Comparison of ENCODE assay signal across 9 cellular contexts in the genomic region with DNA sequence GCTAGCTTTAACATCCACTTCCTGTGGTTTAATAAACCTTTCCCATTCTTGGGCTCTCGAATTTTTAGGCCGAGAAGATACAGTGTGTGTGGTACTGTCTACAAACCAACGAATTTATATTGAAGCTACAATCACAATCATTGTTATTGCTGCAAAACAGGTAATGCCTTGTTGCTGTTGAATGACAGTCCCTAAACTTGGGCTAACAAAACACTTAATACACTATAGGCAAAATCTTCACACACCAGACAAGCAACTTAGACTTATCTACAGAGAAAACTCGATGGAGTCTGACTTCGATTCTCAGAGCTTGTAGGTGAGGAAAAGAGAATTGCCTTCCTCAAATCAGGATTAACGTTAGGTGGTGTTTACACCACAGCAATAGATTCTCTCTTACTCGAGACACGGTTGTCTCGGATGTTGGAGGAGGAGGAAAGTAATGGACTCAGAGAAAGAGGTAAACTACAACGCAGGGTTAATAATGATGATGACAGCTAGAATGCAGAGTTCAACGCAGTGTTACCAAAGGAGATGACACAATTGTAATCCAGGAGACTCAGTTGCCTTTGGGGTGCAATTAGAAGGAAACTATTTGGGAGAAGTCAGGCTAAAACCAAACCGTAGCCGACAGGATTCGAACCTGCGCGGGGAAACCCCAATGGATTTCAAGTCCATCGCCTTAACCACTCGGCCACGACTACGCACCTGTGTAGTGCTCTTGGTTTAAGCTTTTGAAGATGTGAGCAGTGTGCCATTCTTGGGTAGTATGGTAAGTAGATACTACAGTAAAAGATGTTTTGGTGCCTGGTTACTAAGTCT. TPM values are rescaled to one million over a fixed set of nuclear protein-coding genes. Genes with fewer than 3 reads are reported as not detected.
DNase-seq lines count a peak whose midpoint lies in the region; ATAC-seq, FAIRE-seq and TF ChIP-seq lines count a peak whose summit lies in the region.
"Had no signal": no experiment of that assay in that cellular context is flagged by ENCODE, and none has a peak within 500 bp of the region (broad histone marks: within the 10 kb centered on the region; RNA-seq: fewer than 3 reads in every experiment).

No MANE protein-coding gene starts in this region.

- no peak overlapping the region for H3K9ac ChIP-seq in adipocyte (ENCODE audit: low read length)
- H3K9ac ChIP-seq in HepG2 (ENCODE audit: insufficient read depth, low read depth, low read length), result no peak overlapping the region; the same call in 1 of the 2 replicates

- H3K36me3 ChIP-seq in adipocyte (ENCODE audit: control insufficient read depth, insufficient read depth, low read length, severe bottlenecking) (no peaks in the 10 kb centered on the region), HepG2 (replicated peaks in 1 of 2; ENCODE audit: control insufficient read depth in 1 of 2, insufficient read depth in 2 of 2, low read length in 2 of 2) (no peaks in the 10 kb centered on the region)

- peaks cover 10% of the 10 kb centered on the region for H3K4me1 ChIP-seq in adipocyte (ENCODE audit: control insufficient read depth, insufficient read depth, low read length)
- peaks cover 46% of the 10 kb centered on the region for H3K4me1 ChIP-seq in HepG2 (ENCODE audit: insufficient read depth, low read length)

- no peaks in the 10 kb centered on the region for H4K20me1 ChIP-seq in HepG2 (ENCODE audit: insufficient read depth, low read length)

- H3K4me3 ChIP-seq in AG04449 (ENCODE audit: low read depth, low read length) (no peak overlapping the region), adipocyte (ENCODE audit: low read length) (no peak overlapping the region), HepG2 (replicated peaks in 1 of 3; ENCODE audit: insufficient read depth in 1 of 3, low read depth in 2 of 3, low read length in 3 of 3) (peak overlapping the region in 1 of 3 experiments; percentile 20; a peak in 1 of 6 replicates), coronary artery (no peak overlapping the region)
- H3K4me3 ChIP-seq: dorsolateral prefrontal cortex had no signal

- WGBS in HepG2 (ENCODE audit: low lambda C conversion rate), result 9% methylated on average over 20 of the region's 20 CpGs

- peak overlapping the region; percentile 58 for H3K4me2 ChIP-seq in HepG2 (ENCODE audit: low read depth, low read length)

- no peak overlapping the region for H2AFZ ChIP-seq in HepG2 (ENCODE audit: low read length)

- no peak for TF ChIP-seq RAD21 in HepG2 (CRISPR knock-in tag; IDR thresholded peaks at IDR 0.05)

- TF ChIP-seq CTCF in AG04449 (IDR thresholded peaks at IDR 0.05; ENCODE audit: insufficient read depth, low read length, missing control alignments), result no peak
- TF ChIP-seq CTCF in HepG2 (CRISPR knock-in tag; IDR thresholded peaks at IDR 0.05), result no peak
- no peak for TF ChIP-seq CTCF in coronary artery (IDR thresholded peaks at IDR 0.05)

- ATAC-seq in HG02885 (IDR thresholded peaks at IDR 0.05; ENCODE audit: poor library complexity, unreplicated experiment) (peak; percentile 46), HepG2 (peak; percentile 82), HG03108 (IDR thresholded peaks at IDR 0.05; ENCODE audit: unreplicated experiment) (no peak)

- H3K27ac ChIP-seq in HepG2 (ENCODE audit: extremely low read length, insufficient read depth, low read length) (no peak overlapping the region), coronary artery (no peak overlapping the region)
- H3K27ac ChIP-seq: dorsolateral prefrontal cortex had no signal

- no peak; a peak in 1 of 4 replicates for TF ChIP-seq EP300 in HepG2 (IDR thresholded peaks at IDR 0.05; ENCODE audit: low read depth in 2 of 2, low read length in 2 of 2)
- TF ChIP-seq EP300 in HepG2 (CRISPR knock-in tag; IDR thresholded peaks at IDR 0.05; ENCODE audit: borderline replicate concordance), result no peak

- intact Hi-C loops in HepG2 (cut with micrococcal nuclease; ENCODE audit: unreplicated experiment), result loop anchor here (5.0 kb wide), 1 partner anchor 87 kb away; no protein-coding TSS in a partner anchor

- POLR2A ChIA-PET in AG04449 (lab: Yijun Ruan, JAX), result no interaction called here
- POLR2A ChIA-PET in HepG2 (lab: Yijun Ruan, JAX), result interaction anchor here (1.0 to 1.6 kb wide), 4 partner anchors 10 to 33 kb away, joined by 3 to 6 read pairs (median 4); a partner anchor contains a TSS

- no TSS peak for BruUV-seq in HepG2 (replicated peaks; lab: Mats Ljungman, UMichigan)

- no peaks in the 10 kb centered on the region for H3K79me2 ChIP-seq in HepG2 (ENCODE audit: insufficient read depth, low read length)

- DNase-seq in AG04449 (ENCODE audit: low read depth, low spot score) (peak; percentile 19), SHP77 (lab: John Stamatoyannopoulos, UW) (peak; percentile 53 to 67), adipocyte (ENCODE audit: low read depth) (peak; percentile 26), HepG2 (ENCODE audit: low spot score) (peak; percentile 86), coronary artery (ENCODE audit: low spot score) (no peak), KBM-7 (no peak)

- TF ChIP-seq POLR2A in HepG2 (IDR thresholded peaks at IDR 0.05; ENCODE audit: insufficient read depth in 1 of 2, low read depth in 2 of 2, low read length in 2 of 2), result no peak

- in situ Hi-C loops in HepG2 (cut with HindIII; ENCODE audit: extremely low pct_ligation_motif_present, low pct_unique_long_range_greater_than_20kb) (loop anchor here (10.0 to 25.0 kb wide), 3 partner anchors 107 to 1193 kb away; no protein-coding TSS in a partner anchor), KBM-7 (cut with MboI; ENCODE audit: low pct_unique_long_range_greater_than_20kb, low sequenced_read_pairs) (no loop called here)

- H3K9me3 ChIP-seq in adipocyte (ENCODE audit: control insufficient read depth, low read length) (no peaks in the 10 kb centered on the region), HepG2 (ENCODE audit: low read length) (no peaks in the 10 kb centered on the region)

- CTCF ChIA-PET in AG04449 (lab: Yijun Ruan, JAX), result interaction anchor here (0.9 to 4.5 kb wide), 5 partner anchors 11 to 247 kb away, joined by 3 to 30 read pairs (median 3); no protein-coding TSS in a partner anchor
- CTCF ChIA-PET in HepG2 (lab: Yijun Ruan, JAX; ENCODE audit: low intra/inter-chr PET ratio, low total read pairs), result no interaction called here

- H3K27me3 ChIP-seq in adipocyte (replicated peaks; ENCODE audit: control insufficient read depth, insufficient read depth, low read length) (peaks cover 2% of the 10 kb centered on the region), HepG2 (ENCODE audit: control insufficient read depth in 1 of 2, insufficient read depth in 2 of 2, low read length in 2 of 2) (peaks cover 0 to 2% of the 10 kb centered on the region in 2 experiments; a peak in 2 of 5 replicates)

- peak; percentile 91 for FAIRE-seq in HepG2 (lab: Jason Lieb, UNC)

TF ChIP-seq in HepG2, 621 proteins besides CTCF, POLR2A, EP300 and RAD21 (continues in another document):
- TF ChIP-seq, protein P1, sequence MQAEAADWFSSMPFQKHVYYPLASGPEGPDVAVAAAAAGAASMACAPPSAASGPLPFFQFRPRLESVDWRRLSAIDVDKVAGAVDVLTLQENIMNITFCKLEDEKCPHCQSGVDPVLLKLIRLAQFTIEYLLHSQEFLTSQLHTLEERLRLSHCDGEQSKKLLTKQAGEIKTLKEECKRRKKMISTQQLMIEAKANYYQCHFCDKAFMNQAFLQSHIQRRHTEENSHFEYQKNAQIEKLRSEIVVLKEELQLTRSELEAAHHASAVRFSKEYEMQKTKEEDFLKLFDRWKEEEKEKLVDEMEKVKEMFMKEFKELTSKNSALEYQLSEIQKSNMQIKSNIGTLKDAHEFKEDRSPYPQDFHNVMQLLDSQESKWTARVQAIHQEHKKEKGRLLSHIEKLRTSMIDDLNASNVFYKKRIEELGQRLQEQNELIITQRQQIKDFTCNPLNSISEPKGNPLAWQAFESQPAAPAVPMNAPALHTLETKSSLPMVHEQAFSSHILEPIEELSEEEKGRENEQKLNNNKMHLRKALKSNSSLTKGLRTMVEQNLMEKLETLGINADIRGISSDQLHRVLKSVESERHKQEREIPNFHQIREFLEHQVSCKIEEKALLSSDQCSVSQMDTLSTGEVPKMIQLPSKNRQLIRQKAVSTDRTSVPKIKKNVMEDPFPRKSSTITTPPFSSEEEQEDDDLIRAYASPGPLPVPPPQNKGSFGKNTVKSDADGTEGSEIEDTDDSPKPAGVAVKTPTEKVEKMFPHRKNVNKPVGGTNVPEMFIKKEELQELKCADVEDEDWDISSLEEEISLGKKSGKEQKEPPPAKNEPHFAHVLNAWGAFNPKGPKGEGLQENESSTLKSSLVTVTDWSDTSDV (CRISPR knock-in tag; IDR thresholded peaks at IDR 0.05), result no peak
- TF ChIP-seq TARDBP (CRISPR knock-in tag; IDR thresholded peaks at IDR 0.05), result peak; percentile 80

RNA-seq across cellular contexts. Expression of a gene that starts 32.5 kb away (rescaled TPM):
- 10.1 and 16.3 TPM in 2 replicates for total RNA-seq in HepG2 (2016; rRNA removed; fragmentation: Illumina TruSeq; extraction: Trizol)
- 1.7 and 2.1 TPM in 2 replicates for total RNA-seq in HepG2 (2016; cell fraction: cytosol; rRNA removed; fragmentation: Illumina TruSeq; extraction: Trizol; ENCODE audit: low read depth)
- 9.5 and 17.4 TPM in 2 replicates for total RNA-seq in HepG2 (2016; cell fraction: insoluble cytoplasmic fraction; rRNA removed; fragmentation: Illumina TruSeq; extraction: Trizol)
- total RNA-seq in HepG2 (2016; cell fraction: membrane; rRNA removed; fragmentation: Illumina TruSeq; extraction: Trizol), result 5.1 and 6.1 TPM in 2 replicates
- total RNA-seq in HepG2 (2016; cell fraction: nucleus; rRNA removed; fragmentation: Illumina TruSeq; extraction: Trizol), result 6.2 and 7.3 TPM in 2 replicates
- polyA plus RNA-seq in HepG2 (2011; rRNA removed), result 2.0 and 2.1 TPM in 2 replicates
- 0.93 and 1.5 TPM in 2 replicates for polyA plus RNA-seq in HepG2 (2011; cell fraction: cytosol; rRNA removed)
- 1.3 and 1.8 TPM in 2 replicates for polyA plus RNA-seq in HepG2 (2011; cell fraction: nucleus; rRNA removed)
- 2.5 and 3.2 TPM in 2 replicates for polyA plus RNA-seq in HepG2 (2012)
- polyA plus RNA-seq in HepG2 (2016; cell fraction: cytosol; fragmentation: Illumina TruSeq; extraction: Trizol; ENCODE audit: low read depth), result 0.42 and 0.44 TPM in 2 replicates
- polyA plus RNA-seq in HepG2 (2016; cell fraction: insoluble cytoplasmic fraction; fragmentation: Illumina TruSeq; extraction: Trizol; ENCODE audit: low read depth), result 9.4 and 9.9 TPM in 2 replicates
- polyA plus RNA-seq in HepG2 (2016; cell fraction: membrane; fragmentation: Illumina TruSeq; extraction: Trizol; ENCODE audit: low read depth), result 1.1 and 1.2 TPM in 2 replicates
- 5.7 and 6.6 TPM in 2 replicates for polyA plus RNA-seq in HepG2 (2016; cell fraction: nucleus; fragmentation: Illumina TruSeq; extraction: Trizol; ENCODE audit: insufficient read depth, low read depth)
- 1.1 and 4.3 TPM in 2 replicates for polyA minus RNA-seq in HepG2 (2011; rRNA and poly(A)+ RNA removed; ENCODE audit: low replicate concordance)
- 2.6 and 3.4 TPM in 2 replicates for polyA minus RNA-seq in HepG2 (2011; cell fraction: cytosol; rRNA and poly(A)+ RNA removed)
- 8.9 and 10.2 TPM in 2 replicates for polyA minus RNA-seq in HepG2 (2011; cell fraction: nucleus; rRNA and poly(A)+ RNA removed)

Comparison
In these comparisons a context has a peak if more than half of its experiments do, and no peak if none do; other contexts are left out.
1. DNase-seq: peak in AG04449 (single experiment), SHP77 (2 of 2), adipocyte (single experiment) and HepG2 (single experiment); none in coronary artery (single experiment) and KBM-7 (single experiment).